In the genomic region with DNA sequence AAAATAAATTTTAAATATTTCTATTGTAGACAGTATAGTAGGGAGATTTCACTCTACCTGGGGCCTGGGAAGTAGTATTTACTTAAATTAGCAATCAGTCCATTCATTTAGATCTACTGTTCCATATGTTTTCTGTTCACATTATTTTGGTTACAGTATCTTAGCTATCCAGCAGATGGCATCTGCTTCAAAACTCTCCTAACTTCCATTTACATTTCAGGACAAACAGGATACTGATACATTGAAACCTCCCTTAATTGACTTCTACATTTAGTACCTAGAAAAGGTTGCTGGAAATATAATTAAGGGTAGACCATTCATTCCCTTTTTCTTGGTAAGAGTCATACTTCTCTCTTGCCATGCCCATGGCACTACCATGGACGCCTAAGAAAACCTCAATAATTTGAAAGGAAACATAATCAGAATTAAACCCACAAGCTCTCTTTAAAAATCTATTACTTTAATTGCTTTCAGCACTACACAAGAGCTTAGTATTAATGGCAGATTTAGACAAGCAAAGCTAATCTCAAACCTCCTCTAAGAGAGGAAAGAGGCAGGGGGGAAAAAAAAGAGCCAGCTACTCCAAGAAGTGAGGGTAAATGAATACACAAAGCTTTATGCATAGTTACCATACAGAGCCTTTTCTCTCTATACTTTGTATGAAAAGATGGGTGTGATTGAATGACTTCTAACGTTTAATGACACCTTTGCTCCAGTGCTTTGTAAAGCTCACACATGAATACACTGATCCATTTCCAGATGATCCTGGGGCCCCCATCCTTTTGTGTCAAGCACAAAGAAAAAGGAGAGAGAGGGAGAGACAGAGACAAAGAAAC, we compare ENCODE assay signal across 8 cellular contexts.
DNase-seq lines count a peak whose midpoint lies in the region; ATAC-seq and TF ChIP-seq lines count a peak whose summit lies in the region.

No MANE protein-coding gene starts in this region.

- CTCF ChIA-PET in activated CD8-positive, alpha-beta memory T cell treated with anti-CD3 and anti-CD28 coated beads, Interleukin-2, amount 10 ng/mL, durations not matched to agents 7 days and 5 days (lab: Charles Lee), result interaction anchor here (0.7 to 4.4 kb wide), 16 partner anchors 16 to 358 kb away, joined by 3 to 82 read pairs (median 4); a partner anchor contains a TSS

- H3K27ac ChIP-seq in ascending aorta, result peak overlapping the region; percentile 67 to 75

- H3K4me3 ChIP-seq in ascending aorta, result no peak overlapping the region

- H3K36me3 ChIP-seq in ascending aorta, result no peaks in the 10 kb centered on the region

- H3K9me3 ChIP-seq in ascending aorta, result no peaks in the 10 kb centered on the region

- ATAC-seq in activated CD8-positive, alpha-beta memory T cell treated with anti-CD3 and anti-CD28 coated beads, Interleukin-2, amount 10 ng/mL, durations not matched to agents 7 days and 5 days, result peak; percentile 61
- ATAC-seq in stimulated activated naive B cell treated with anti-CD40 and anti-IgM and Interleukin-4, amounts not matched to agents 10 μg/mL and 1 μg/mL and 100 μg/mL, for 72 hours (replicated peaks), result no peak
- ATAC-seq in GM18867 (IDR thresholded peaks at IDR 0.05; ENCODE audit: unreplicated experiment), result no peak

- no peak for DNase-seq in activated CD8-positive, alpha-beta memory T cell treated with anti-CD3 and anti-CD28 coated beads, Interleukin-2, amount 10 ng/mL, durations not matched to agents 7 days and 5 days
- DNase-seq in activated CD8-positive, alpha-beta memory T cell treated with anti-CD3 and anti-CD28 coated beads, Interleukin-2, amount 50 U/mL, for 4 hours, result no peak
- peak; percentile 3 for DNase-seq in NCI-H1694 treated with DMSO at 0.1 percent for 48 hours (lab: John Stamatoyannopoulos, UW)
- DNase-seq in ascending aorta (ENCODE audit: low spot score in 2 of 2), result no peak
- peak; percentile 36 for DNase-seq in iPS-NIHi11 (ENCODE audit: low spot score)
- no peak for DNase-seq in stimulated activated naive B cell treated with anti-CD40 and anti-IgM and Interleukin-4, amounts not matched to agents 10 μg/mL and 1 μg/mL and 100 μg/mL, for 72 hours
- no peak for DNase-seq in T-helper 9 cell

- peaks cover 17% of the 10 kb centered on the region for H3K36me3 Mint-ChIP-seq in activated CD8-positive, alpha-beta memory T cell treated with anti-CD3 and anti-CD28 coated beads, Interleukin-2, amount 10 ng/mL, durations not matched to agents 7 days and 5 days
- peaks cover 16 to 25% of the 10 kb centered on the region in 2 donors for H3K36me3 Mint-ChIP-seq in stimulated activated naive B cell treated with anti-CD40 and anti-IgM and Interleukin-4, amounts not matched to agents 10 μg/mL and 1 μg/mL and 100 μg/mL, for 72 hours

- H3K9me3 Mint-ChIP-seq in activated CD8-positive, alpha-beta memory T cell treated with anti-CD3 and anti-CD28 coated beads, Interleukin-2, amount 10 ng/mL, durations not matched to agents 7 days and 5 days (ENCODE audit: low read depth), result no peaks in the 10 kb centered on the region
- no peaks in the 10 kb centered on the region for H3K9me3 Mint-ChIP-seq in stimulated activated naive B cell treated with anti-CD40 and anti-IgM and Interleukin-4, amounts not matched to agents 10 μg/mL and 1 μg/mL and 100 μg/mL, for 72 hours

- no peak overlapping the region for H3K4me3 Mint-ChIP-seq in activated CD8-positive, alpha-beta memory T cell treated with anti-CD3 and anti-CD28 coated beads, Interleukin-2, amount 10 ng/mL, durations not matched to agents 7 days and 5 days
- no peak overlapping the region for H3K4me3 Mint-ChIP-seq in stimulated activated naive B cell treated with anti-CD40 and anti-IgM and Interleukin-4, amounts not matched to agents 10 μg/mL and 1 μg/mL and 100 μg/mL, for 72 hours

- no peak overlapping the region for H3K27ac Mint-ChIP-seq in activated CD8-positive, alpha-beta memory T cell treated with anti-CD3 and anti-CD28 coated beads, Interleukin-2, amount 10 ng/mL, durations not matched to agents 7 days and 5 days
- peak overlapping the region; percentile 80 for H3K27ac Mint-ChIP-seq in stimulated activated naive B cell treated with anti-CD40 and anti-IgM and Interleukin-4, amounts not matched to agents 10 μg/mL and 1 μg/mL and 100 μg/mL, for 72 hours

- no peaks in the 10 kb centered on the region for H3K27me3 ChIP-seq in ascending aorta

- TF ChIP-seq CTCF in ascending aorta (IDR thresholded peaks at IDR 0.05), result peak; percentile 43 to 63 (median 46)

- H3K4me1 Mint-ChIP-seq in activated CD8-positive, alpha-beta memory T cell treated with anti-CD3 and anti-CD28 coated beads, Interleukin-2, amount 10 ng/mL, durations not matched to agents 7 days and 5 days, result peaks cover 40% of the 10 kb centered on the region
- peaks cover 41 to 70% of the 10 kb centered on the region in 2 donors for H3K4me1 Mint-ChIP-seq in stimulated activated naive B cell treated with anti-CD40 and anti-IgM and Interleukin-4, amounts not matched to agents 10 μg/mL and 1 μg/mL and 100 μg/mL, for 72 hours

- H3K27me3 Mint-ChIP-seq in activated CD8-positive, alpha-beta memory T cell treated with anti-CD3 and anti-CD28 coated beads, Interleukin-2, amount 10 ng/mL, durations not matched to agents 7 days and 5 days, result no peaks in the 10 kb centered on the region
- H3K27me3 Mint-ChIP-seq in stimulated activated naive B cell treated with anti-CD40 and anti-IgM and Interleukin-4, amounts not matched to agents 10 μg/mL and 1 μg/mL and 100 μg/mL, for 72 hours, result no peaks in the 10 kb centered on the region

- intact Hi-C loops in ascending aorta (cut with DNase I), result loop anchor here (2.0 to 5.0 kb wide), 3 partner anchors 57 to 288 kb away; a partner anchor contains a TSS

- H3K4me1 ChIP-seq in ascending aorta, result peaks cover 4 to 35% of the 10 kb centered on the region in 2 donors

Comparison
In these comparisons a context has a peak if more than half of its experiments do, and no peak if none do; other contexts are left out.
1. DNase-seq: peak in NCI-H1694 treated with DMSO at 0.1 percent for 48 hours (single experiment) and iPS-NIHi11 (single experiment); none in activated CD8-positive, alpha-beta memory T cell treated with anti-CD3 and anti-CD28 coated beads, Interleukin-2, amount 10 ng/mL, durations not matched to agents 7 days and 5 days (single experiment), activated CD8-positive, alpha-beta memory T cell treated with anti-CD3 and anti-CD28 coated beads, Interleukin-2, amount 50 U/mL, for 4 hours (single experiment), ascending aorta (0 of 2), stimulated activated naive B cell treated with anti-CD40 and anti-IgM and Interleukin-4, amounts not matched to agents 10 μg/mL and 1 μg/mL and 100 μg/mL, for 72 hours (single experiment) and T-helper 9 cell (single experiment).